In the genomic region with DNA sequence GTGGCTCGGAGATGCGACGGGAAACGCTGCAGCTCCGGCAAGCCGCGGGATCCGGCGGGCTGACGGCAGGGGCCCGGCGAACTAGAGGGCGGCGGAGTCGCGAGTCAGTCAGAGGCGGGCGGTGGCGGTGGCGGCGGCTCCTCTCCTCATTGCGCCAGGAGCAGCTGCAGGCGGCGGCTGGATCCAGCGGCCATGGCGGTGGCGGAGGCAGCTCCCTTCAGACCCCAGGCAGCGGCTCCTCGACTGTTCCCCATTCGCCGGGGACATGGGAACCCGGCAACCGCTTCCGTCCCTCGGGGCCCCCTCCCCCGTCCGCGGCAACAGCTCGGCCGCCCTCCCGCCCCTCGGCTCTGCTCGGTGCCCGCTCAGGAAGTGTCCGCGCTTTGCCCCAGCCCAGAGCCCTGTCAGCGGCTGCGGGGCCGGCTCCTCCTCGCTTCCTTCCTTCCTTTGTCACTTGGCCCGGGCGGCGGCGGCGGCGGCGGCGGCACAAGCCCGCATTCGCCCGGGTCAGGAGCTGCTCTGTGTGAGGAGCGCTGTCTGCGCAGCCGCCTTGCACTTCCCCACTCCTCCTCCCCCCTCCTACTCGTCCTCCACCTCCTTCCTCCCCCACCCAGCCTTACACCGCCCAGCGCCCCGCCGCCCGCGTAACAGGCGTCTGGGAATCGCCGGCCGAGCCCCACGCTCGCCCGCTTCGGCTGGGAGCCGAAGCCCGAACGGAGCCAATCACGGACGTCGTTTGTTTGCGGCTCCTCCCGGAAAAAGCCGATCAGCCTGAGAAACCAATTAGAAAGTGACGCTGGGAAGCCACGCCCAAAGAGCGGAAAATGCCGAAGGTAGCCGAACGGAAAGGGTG, we compare ENCODE assay signal across 8 cellular contexts. TPM values are rescaled to one million over a fixed set of nuclear protein-coding genes. Genes with fewer than 3 reads are reported as not detected.
DNase-seq lines count a peak whose midpoint lies in the region; ATAC-seq and TF ChIP-seq lines count a peak whose summit lies in the region.

Gene GSK3B, minus strand, starts transcription at position 525 of the 853 bp plus-strand sequence. CDS start 1,013 bp downstream, outside the sequence.

- no peak for DNase-seq in AG04450 (ENCODE audit: low read depth, low spot score)
- DNase-seq in NCI-H748 (lab: John Stamatoyannopoulos, UW; ENCODE audit: unreplicated experiment): peak; percentile 87
- peak; percentile 99 for DNase-seq in activated CD8-positive, alpha-beta memory T cell treated with anti-CD3 and anti-CD28 coated beads, Interleukin-2, amount 50 U/mL, for 24 hours (ENCODE audit: extremely low read depth)
- DNase-seq in mucosa of descending colon: peak in 2 of 3 donors; percentile 99
- DNase-seq in stimulated activated CD8-positive, alpha-beta memory T cell treated with anti-CD3 and anti-CD28 coated beads, Interleukin-4, amount 100 ng/mL, for 48 hours: peak; percentile 98

- POLR2A ChIA-PET in AG04450 (lab: Yijun Ruan, JAX): interaction anchor here (0.8 to 1.8 kb wide), 8 partner anchors 17 to 692 kb away, joined by 3 to 25 read pairs (median 6); no protein-coding TSS in a partner anchor

- TF ChIP-seq CTCF in AG04450 (IDR thresholded peaks at IDR 0.05; ENCODE audit: low read depth, low read length) (no peak), mucosa of descending colon (IDR thresholded peaks at IDR 0.05) (no peak)

- peaks cover 9% of the 10 kb centered on the region for H3K36me3 ChIP-seq in mucosa of descending colon (ENCODE audit: low read depth)

- peaks cover 31% of the 10 kb centered on the region for H3K4me1 ChIP-seq in mucosa of descending colon (ENCODE audit: low read depth)

- H3K27me3 ChIP-seq in AG04450 (ENCODE audit: control insufficient read depth, insufficient read depth, low read length): no peaks in the 10 kb centered on the region

- peak within 1 kb of the TSS; percentile 100 for H3K27ac ChIP-seq in AG04450 (ENCODE audit: low read depth, low read length)

- in situ Hi-C loops in endometrial microvascular endothelial cells (cut with HindIII; ENCODE audit: inconsistent ontology term, low pct_unique_long_range_greater_than_20kb, low sequenced_read_pairs): no loop called here

- H3K9me3 ChIP-seq in AG04450 (ENCODE audit: control insufficient read depth, insufficient read depth, low read length): no peaks in the 10 kb centered on the region
- H3K9me3 ChIP-seq in mucosa of descending colon: no peaks in the 10 kb centered on the region

- peak; percentile 21 for ATAC-seq in GM18873 (IDR thresholded peaks at IDR 0.05; ENCODE audit: low FRiP score, unreplicated experiment)
- peak; percentile 36 for ATAC-seq in HG03139 (IDR thresholded peaks at IDR 0.05; ENCODE audit: unreplicated experiment)
- ATAC-seq in mucosa of descending colon: peak; percentile 79

- intact Hi-C loops in mucosa of descending colon (cut with DNase I, micrococcal nuclease): no loop called here

- H3K4me3 ChIP-seq in AG04450 (ENCODE audit: low read depth, low read length): peak within 1 kb of the TSS; percentile 79
- peak within 1 kb of the TSS; percentile 88 for H3K4me3 ChIP-seq in mucosa of descending colon

- CTCF ChIA-PET in AG04450 (lab: Charles Lee): interaction anchor here (0.6 to 1.6 kb wide), 2 partner anchors 89 to 787 kb away, joined by 3 to 4 read pairs; no protein-coding TSS in a partner anchor

RNA-seq across cellular contexts. Expression of gene GSK3B, which starts in this region (rescaled TPM):
- polyA plus RNA-seq in AG04450 (2011; rRNA removed): 40.0 and 43.4 TPM in 2 replicates
- polyA minus RNA-seq in AG04450 (2011; rRNA and poly(A)+ RNA removed): 93.2 and 95.7 TPM in 2 replicates
- total RNA-seq in endometrial microvascular endothelial cells (ENCODE audit: inconsistent ontology term): 45.3 TPM
- total RNA-seq in mucosa of descending colon: 10 to 100 TPM; 40.1 to 41.9 (median 41.0) TPM

Comparison
In these comparisons a context has a peak if more than half of its experiments do, and no peak if none do; other contexts are left out.
1. ATAC-seq: peak in every context shown above with its lines; median percentile 79 in mucosa of descending colon; 36 in HG03139; 21 in GM18873.